26 cellular contexts compared by ENCODE assay signal in the genomic region with DNA sequence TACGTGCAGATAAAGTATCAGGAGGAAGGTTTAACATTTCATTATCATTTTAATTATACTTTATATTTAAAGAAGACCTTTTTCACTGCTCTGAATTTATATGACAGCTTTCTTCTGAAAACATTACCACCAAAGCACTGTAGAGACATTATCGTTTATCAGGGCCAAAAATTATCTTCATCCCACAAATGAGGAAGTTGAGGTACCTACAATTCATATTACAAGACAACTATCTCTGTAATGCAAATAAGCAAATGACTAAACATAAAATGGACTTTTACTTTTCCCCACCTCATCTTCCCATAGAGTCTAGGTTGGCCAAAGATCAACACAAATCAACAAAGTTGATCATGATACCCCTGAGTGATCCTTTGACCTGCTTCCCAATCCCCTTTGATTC. TPM values are rescaled to one million over a fixed set of nuclear protein-coding genes. Genes with fewer than 3 reads are reported as not detected.
"Had no signal": no experiment of that assay in that cellular context is flagged by ENCODE, and none has a peak within 500 bp of the region (broad histone marks: within the 10 kb centered on the region; RNA-seq: fewer than 3 reads in every experiment).

No MANE protein-coding gene starts in this region.

- H3K4me2 ChIP-seq: PC-9 had no signal

- H3K27me3 Mint-ChIP-seq: activated CD8-positive, alpha-beta memory T cell treated with anti-CD3 and anti-CD28 coated beads, Interleukin-2, amount 10 ng/mL, durations not matched to agents 7 days and 5 days; activated naive CD4-positive, alpha-beta T cell treated with anti-CD3 and anti-CD28 coated beads, Interleukin-2, amount 50 U/mL, for 24 hours; activated T-cell treated with anti-CD3 and anti-CD28 coated beads, Interleukin-2, amount 50 U/mL, for 24 hours; central memory CD8-positive, alpha-beta T cell; T-helper 17 cell had no signal

- ATAC-seq: activated CD8-positive, alpha-beta memory T cell treated with anti-CD3 and anti-CD28 coated beads, Interleukin-2, amount 10 ng/mL, durations not matched to agents 7 days and 5 days; T-helper 17 cell had no signal

- DNase-seq: activated CD4-positive, alpha-beta T cell treated with anti-CD3 and anti-CD28 coated beads for 48 hours; activated CD4-positive, alpha-beta T cell treated with anti-CD3 and anti-CD28 coated beads, Interleukin-2, amount 50 U/mL, for 4 hours; activated CD4-positive, CD25-positive, alpha-beta regulatory T cell treated with anti-CD3 and anti-CD28 coated beads, Interleukin-2, amount 50 U/mL, for 72 hours; activated CD8-positive, alpha-beta memory T cell treated with anti-CD3 and anti-CD28 coated beads, Interleukin-2, amount 10 ng/mL, durations not matched to agents 7 days and 5 days; activated effector memory CD4-positive, alpha-beta T cell treated with Interleukin-2 at 50 U/mL for 16 hours; activated naive CD4-positive, alpha-beta T cell; activated T-cell treated with anti-CD3 and anti-CD28 coated beads, Interleukin-2, amount 50 U/mL, for 24 hours; aorta; Kasumi-1; NCI-H1105; NCI-H1436; NCI-H1694 treated with DMSO at 0.1 percent for 48 hours; NCI-H2029 treated with DMSO at 0.1 percent for 48 hours; NCI-H345; NCI-H510A; NCI-H69; NK-92 treated with Interleukin-12 subunit alpha and Interleukin-12 subunit beta, amount 100 ng/mL, for 24 hours; PC-9; SHP77 treated with DMSO at 0.1 percent for 48 hours; T-helper 17 cell; T-helper 9 cell had no signal

- H2AFZ ChIP-seq: PC-9 had no signal

- H3K27ac Mint-ChIP-seq: activated CD8-positive, alpha-beta memory T cell treated with anti-CD3 and anti-CD28 coated beads, Interleukin-2, amount 10 ng/mL, durations not matched to agents 7 days and 5 days; activated T-cell treated with anti-CD3 and anti-CD28 coated beads, Interleukin-2, amount 50 U/mL, for 24 hours; activated T-helper 1 cell treated with anti-CD3 and anti-CD28 coated beads, Interleukin-12 subunit alpha, Interleukin-12 subunit beta, Interleukin-2, Interleukin-4 antibody, amounts not matched to agents 30 ng/mL and 10 ng/mL and 1 ng/mL, durations not matched to agents 14 hours and 24 hours and 36 hours; T-helper 17 cell had no signal

- H3K4me3 ChIP-seq: PC-9 had no signal

- H3K9me3 Mint-ChIP-seq: activated naive CD4-positive, alpha-beta T cell treated with anti-CD3 and anti-CD28 coated beads, Interleukin-2, amount 50 U/mL, for 24 hours; activated T-helper 1 cell treated with anti-CD3 and anti-CD28 coated beads, Interleukin-12 subunit alpha, Interleukin-12 subunit beta, Interleukin-2, Interleukin-4 antibody, amounts not matched to agents 30 ng/mL and 10 ng/mL and 1 ng/mL, durations not matched to agents 14 hours and 24 hours and 36 hours; central memory CD8-positive, alpha-beta T cell had no signal

- FAIRE-seq: bronchial epithelial cell, TTC549 had no signal

- H3K4me3 Mint-ChIP-seq: activated CD8-positive, alpha-beta memory T cell treated with anti-CD3 and anti-CD28 coated beads, Interleukin-2, amount 10 ng/mL, durations not matched to agents 7 days and 5 days; activated naive CD4-positive, alpha-beta T cell treated with anti-CD3 and anti-CD28 coated beads, Interleukin-2, amount 50 U/mL, for 24 hours; activated T-cell treated with anti-CD3 and anti-CD28 coated beads, Interleukin-2, amount 50 U/mL, for 24 hours; activated T-helper 1 cell treated with anti-CD3 and anti-CD28 coated beads, Interleukin-12 subunit alpha, Interleukin-12 subunit beta, Interleukin-2, Interleukin-4 antibody, amounts not matched to agents 30 ng/mL and 10 ng/mL and 1 ng/mL, durations not matched to agents 14 hours and 24 hours and 36 hours; central memory CD8-positive, alpha-beta T cell; T-helper 17 cell had no signal

- H3K4me1 Mint-ChIP-seq: activated CD8-positive, alpha-beta memory T cell treated with anti-CD3 and anti-CD28 coated beads, Interleukin-2, amount 10 ng/mL, durations not matched to agents 7 days and 5 days; activated naive CD4-positive, alpha-beta T cell treated with anti-CD3 and anti-CD28 coated beads, Interleukin-2, amount 50 U/mL, for 24 hours; central memory CD8-positive, alpha-beta T cell had no signal

- H3K27ac ChIP-seq: PC-9 had no signal

RNA-seq across cellular contexts. Expression of gene SMAD9, which starts 30.9 kb away (rescaled TPM):
- total RNA-seq: activated CD8-positive, alpha-beta memory T cell treated with anti-CD3 and anti-CD28 coated beads, Interleukin-2, amount 10 ng/mL, durations not matched to agents 7 days and 5 days; T-helper 17 cell had no signal
